Comparison of ENCODE assay signal across 10 cellular contexts in the genomic region with DNA sequence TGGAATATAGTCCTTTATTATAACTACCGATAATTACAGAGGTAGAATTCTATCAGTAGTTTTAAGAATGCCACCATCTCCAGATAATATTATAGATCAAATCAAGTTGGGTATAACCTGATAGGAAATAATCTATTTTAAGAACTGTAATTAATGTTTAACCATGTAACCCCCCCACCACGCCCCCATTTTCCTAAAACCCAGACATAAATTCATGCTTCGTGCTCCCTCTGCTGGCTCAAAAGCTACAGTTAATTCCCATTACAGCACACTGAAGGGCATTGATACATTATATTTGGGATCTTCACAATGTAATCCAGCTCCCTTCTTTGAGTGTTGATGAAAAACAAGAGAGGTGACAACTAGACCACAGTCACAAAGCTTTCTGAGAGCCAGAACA.
A peak's percentile ranks its signal among the peaks of the same experiment; 100 is the strongest.
DNase-seq lines count a peak whose midpoint lies in the region; ATAC-seq and TF ChIP-seq lines count a peak whose summit lies in the region.
"Had no signal": no experiment of that assay in that cellular context is flagged by ENCODE, and none has a peak within 500 bp of the region (broad histone marks: within the 10 kb centered on the region; RNA-seq: fewer than 3 reads in every experiment).

No MANE protein-coding gene starts in this region.

- H3K9me2 ChIP-seq in PC-3 (replicated peaks; ENCODE audit: low read length): no peaks in the 10 kb centered on the region

- CTCF ChIA-PET in PC-3 (lab: Charles Lee): interaction anchor here (0.6 to 0.7 kb wide), 3 partner anchors 60 to 402 kb away, joined by 3 to 4 read pairs (median 4); no protein-coding TSS in a partner anchor
- CTCF ChIA-PET in CD4-positive, alpha-beta memory T cell (lab: Charles Lee; ENCODE audit: partially characterized antibody): interaction anchor here (0.7 to 1.0 kb wide), 5 partner anchors 226 to 563 kb away, joined by 3 to 6 read pairs (median 3); no protein-coding TSS in a partner anchor

- H3K4me3 ChIP-seq in PC-3 (ENCODE audit: low read length) (no peak overlapping the region), fibroblast of villous mesenchyme (ENCODE audit: low read depth, low read length) (no peak overlapping the region)
- H3K4me3 ChIP-seq in CD4-positive, alpha-beta memory T cell (ENCODE audit: low read length in 2 of 2): no peak overlapping the region

- H3K27me3 ChIP-seq in PC-3 (ENCODE audit: low read length): no peaks in the 10 kb centered on the region
- no peaks in the 10 kb centered on the region for H3K27me3 ChIP-seq in CD4-positive, alpha-beta memory T cell (ENCODE audit: insufficient read depth, low read length)

- no peaks in the 10 kb centered on the region for H3K36me3 ChIP-seq in PC-3 (ENCODE audit: low read depth, low read length)
- no peaks in the 10 kb centered on the region for H3K36me3 ChIP-seq in CD4-positive, alpha-beta memory T cell (ENCODE audit: insufficient read depth, low read length)

- H2AFZ ChIP-seq in PC-3 (ENCODE audit: low read length): no peak overlapping the region

- H3K36me3 Mint-ChIP-seq in CD4-positive, alpha-beta memory T cell: no peaks in the 10 kb centered on the region
- H3K36me3 Mint-ChIP-seq in activated naive CD8-positive, alpha-beta T cell treated with anti-CD3 and anti-CD28 coated beads for 36 hours: no peaks in the 10 kb centered on the region
- H3K36me3 Mint-ChIP-seq: T-cell had no signal

- H3K79me2 ChIP-seq in PC-3 (ENCODE audit: low read length): no peaks in the 10 kb centered on the region

- H3K9me3 ChIP-seq in PC-3 (ENCODE audit: low read length): no peaks in the 10 kb centered on the region
- no peaks in the 10 kb centered on the region for H3K9me3 ChIP-seq in CD4-positive, alpha-beta memory T cell (ENCODE audit: control insufficient read depth in 1 of 2, low read length in 2 of 2)

- H3F3A ChIP-seq in PC-3 (ENCODE audit: low read length, unreplicated experiment): peaks cover 5% of the 10 kb centered on the region

- TF ChIP-seq CTCF in PC-3 (conservative IDR thresholded peaks at IDR 0.05; ENCODE audit: low read depth, low read length) (peak; percentile 64), fibroblast of villous mesenchyme (IDR thresholded peaks at IDR 0.05; ENCODE audit: insufficient read depth, low read depth, low read length) (peak; percentile 61)

- no peaks in the 10 kb centered on the region for H3K9me3 Mint-ChIP-seq in CD4-positive, alpha-beta memory T cell
- H3K9me3 Mint-ChIP-seq in activated naive CD8-positive, alpha-beta T cell treated with anti-CD3 and anti-CD28 coated beads for 36 hours: no peaks in the 10 kb centered on the region
- H3K9me3 Mint-ChIP-seq: memory B cell, T-cell had no signal

- BruUV-seq in PC-3 (replicated peaks; lab: Mats Ljungman, UMichigan): no TSS peak

- peaks cover 7 to 20% (median 13%) of the 10 kb centered on the region in 4 donors for H3K4me1 Mint-ChIP-seq in CD4-positive, alpha-beta memory T cell
- peaks cover 30% of the 10 kb centered on the region for H3K4me1 Mint-ChIP-seq in activated naive CD8-positive, alpha-beta T cell treated with anti-CD3 and anti-CD28 coated beads for 36 hours

- TF ChIP-seq POLR2A in GM18505 (IDR thresholded peaks at IDR 0.05; ENCODE audit: borderline replicate concordance, extremely low read depth, insufficient read depth, insufficient read length): no peak

- intact Hi-C loops in PC-3 (cut with micrococcal nuclease): loop anchor here (5.0 to 10.0 kb wide), 4 partner anchors 84 to 401 kb away; partner anchors contain the start of gene SMAD7
- intact Hi-C loops in CD4-positive, alpha-beta memory T cell (cut with micrococcal nuclease): loop anchor here (1.0 to 2.0 kb wide), 2 partner anchors 401 to 504 kb away; no protein-coding TSS in a partner anchor

- no peak overlapping the region for H3K27ac ChIP-seq in PC-3 (ENCODE audit: low read length)
- H3K27ac ChIP-seq in CD4-positive, alpha-beta memory T cell (ENCODE audit: low read depth, low read length): no peak overlapping the region

- POLR2A ChIA-PET in PC-3 (lab: Charles Lee; ENCODE audit: unreplicated experiment): interaction anchor here (0.6 kb wide), 1 partner anchor 30 kb away, joined by 3 read pairs; no protein-coding TSS in a partner anchor
- POLR2A ChIA-PET in CD4-positive, alpha-beta memory T cell (lab: Charles Lee; ENCODE audit: partially characterized antibody): no interaction called here

- peaks cover 19% of the 10 kb centered on the region for H3K4me1 ChIP-seq in PC-3 (ENCODE audit: insufficient read depth, low read length)
- no peaks in the 10 kb centered on the region for H3K4me1 ChIP-seq in CD4-positive, alpha-beta memory T cell (ENCODE audit: insufficient read depth, low read length)

- no peaks in the 10 kb centered on the region for H3K27me3 Mint-ChIP-seq in CD4-positive, alpha-beta memory T cell
- no peaks in the 10 kb centered on the region for H3K27me3 Mint-ChIP-seq in activated naive CD8-positive, alpha-beta T cell treated with anti-CD3 and anti-CD28 coated beads for 36 hours
- H3K27me3 Mint-ChIP-seq: memory B cell, T-cell had no signal

- ATAC-seq in PC-3 (no peak), GM18505 (IDR thresholded peaks at IDR 0.05; ENCODE audit: unreplicated experiment) (no peak)
- ATAC-seq: T-cell had no signal

- H3K4me3 Mint-ChIP-seq in CD4-positive, alpha-beta memory T cell: no peak overlapping the region
- H3K4me3 Mint-ChIP-seq in activated naive CD8-positive, alpha-beta T cell treated with anti-CD3 and anti-CD28 coated beads for 36 hours: no peak overlapping the region
- H3K4me3 Mint-ChIP-seq: memory B cell, T-cell had no signal

- no peak overlapping the region for H3K9ac ChIP-seq in PC-3 (ENCODE audit: low read length)

- 0 out of 2 replicates have a peak, but pooled peaks cover 4% of the 10 kb centered on the region for H4K20me1 ChIP-seq in PC-3 (ENCODE audit: low read length)

- no peak overlapping the region for H3K27ac Mint-ChIP-seq in CD4-positive, alpha-beta memory T cell
- H3K27ac Mint-ChIP-seq in activated naive CD8-positive, alpha-beta T cell treated with anti-CD3 and anti-CD28 coated beads for 36 hours: no peak overlapping the region
- H3K27ac Mint-ChIP-seq: memory B cell, T-cell had no signal

- no peak overlapping the region for H3K4me2 ChIP-seq in PC-3 (ENCODE audit: low read length)

- DNase-seq in NCI-H82 (lab: John Stamatoyannopoulos, UW) (peak; percentile 37), NCI-H82 treated with DMSO at 0.1 percent for 48 hours (lab: John Stamatoyannopoulos, UW; ENCODE audit: unreplicated experiment) (no peak), PC-3 (peak; percentile 12), fibroblast of villous mesenchyme (ENCODE audit: low read depth) (peak; percentile 21), superior temporal gyrus (ENCODE audit: extremely low spot score) (peak; percentile 80)
- DNase-seq in CD4-positive, alpha-beta memory T cell: no peak
- no peak for DNase-seq in activated naive CD8-positive, alpha-beta T cell treated with anti-CD3 and anti-CD28 coated beads for 36 hours

Comparison
In these comparisons a context has a peak if more than half of its experiments do, and no peak if none do; other contexts are left out.
1. DNase-seq: peak in NCI-H82 (single experiment), PC-3 (single experiment), fibroblast of villous mesenchyme (single experiment) and superior temporal gyrus (single experiment); none in NCI-H82 treated with DMSO at 0.1 percent for 48 hours (single experiment), CD4-positive, alpha-beta memory T cell (0 of 5) and activated naive CD8-positive, alpha-beta T cell treated with anti-CD3 and anti-CD28 coated beads for 36 hours (single experiment).